ENCODE assay signal across 8 cellular contexts in genomic region chr15:89243691-89244511, GRCh38. TPM values are rescaled to one million over a fixed set of nuclear protein-coding genes. Genes with fewer than 3 reads are reported as not detected.
A peak's percentile ranks its signal among the peaks of the same experiment; 100 is the strongest.
DNase-seq lines count a peak whose midpoint lies in the region; ATAC-seq and TF ChIP-seq lines count a peak whose summit lies in the region.

FANCI (plus strand) TSS chr15:89243979; CDS start chr15:89247648, 3,669 bp downstream.

- peak within 1 kb of the TSS; percentile 90 for H3K9ac ChIP-seq in OCI-LY1 (ENCODE audit: low read length)

- no peaks in the 10 kb centered on the region for H3F3A ChIP-seq in OCI-LY1 (ENCODE audit: insufficient read depth, low read length)

- peak within 1 kb of the TSS; percentile 79 for H3K27ac ChIP-seq in OCI-LY1 (ENCODE audit: low read depth, low read length, poor library complexity, severe bottlenecking)

- H4K20me1 ChIP-seq in OCI-LY1 (ENCODE audit: insufficient read depth, low read length), result no peaks in the 10 kb centered on the region

- H3K4me3 ChIP-seq in OCI-LY1 (ENCODE audit: low read depth, low read length, poor library complexity, severe bottlenecking) (peak within 1 kb of the TSS; percentile 86), mononuclear cell (ENCODE audit: low read length) (peak within 1 kb of the TSS; percentile 66)

- DNase-seq in DMS 273 treated with DMSO at 0.1 percent for 48 hours (lab: John Stamatoyannopoulos, UW) (peak; percentile 68), HuH-7 (ENCODE audit: low spot score) (peak; percentile 92), epidermal melanocyte (ENCODE audit: insufficient read length, low spot score) (peak; percentile 85)
- peak; percentile 99 for DNase-seq in activated CD8-positive, alpha-beta memory T cell treated with anti-CD3 and anti-CD28 coated beads, Interleukin-2, amount 50 U/mL, for 48 hours
- DNase-seq in stimulated activated CD8-positive, alpha-beta memory T cell treated with anti-CD3 and anti-CD28 coated beads, Interleukin-4, amount 100 ng/mL, for 1 hour (ENCODE audit: low read depth in 2 of 2, low spot score in 1 of 2), result peak; percentile 93

- no peaks in the 10 kb centered on the region for H3K9me3 ChIP-seq in OCI-LY1 (ENCODE audit: low read length)
- no peaks in the 10 kb centered on the region for H3K9me3 ChIP-seq in mononuclear cell (ENCODE audit: low read depth, low read length)

- H3K27me3 ChIP-seq in OCI-LY1 (ENCODE audit: insufficient read depth, low read length) (peaks cover 14% of the 10 kb centered on the region), mononuclear cell (ENCODE audit: insufficient read depth, low read length) (no peaks in the 10 kb centered on the region)

- H3K79me2 ChIP-seq in OCI-LY1 (ENCODE audit: insufficient read depth, low read length), result peaks cover 24% of the 10 kb centered on the region

- peak; percentile 65 for TF ChIP-seq CTCF in OCI-LY1 (IDR thresholded peaks at IDR 0.05; ENCODE audit: low read length)

- H3K4me2 ChIP-seq in OCI-LY1 (ENCODE audit: low read length), result peak within 1 kb of the TSS; percentile 97

- ATAC-seq in GM21515 (IDR thresholded peaks at IDR 0.05; ENCODE audit: unreplicated experiment), result peak; percentile 93

- peaks cover 33% of the 10 kb centered on the region for H3K36me3 ChIP-seq in OCI-LY1 (ENCODE audit: insufficient read depth, low read length)

- H3K4me1 ChIP-seq in OCI-LY1 (ENCODE audit: insufficient read depth, low read length, severe bottlenecking), result peaks cover 20% of the 10 kb centered on the region
- peaks cover 33% of the 10 kb centered on the region for H3K4me1 ChIP-seq in mononuclear cell (ENCODE audit: insufficient read depth, low read length)

- H2AFZ ChIP-seq in OCI-LY1 (ENCODE audit: low read length), result peak within 1 kb of the TSS; percentile 98

- no peaks in the 10 kb centered on the region for H3K9me2 ChIP-seq in OCI-LY1 (ENCODE audit: low read depth, low read length)

RNA-seq across cellular contexts. Expression of gene FANCI, which starts in this region (rescaled TPM):
- 11.5 TPM for total RNA-seq in mononuclear cell

Comparison
In these comparisons a context has a peak if more than half of its experiments do, and no peak if none do; other contexts are left out.
1. Peak in every context shown above with its lines: DNase-seq, ATAC-seq, H3K4me3 ChIP-seq and H3K27ac ChIP-seq.